Comparison of ENCODE assay signal across 38 cellular contexts in genomic region chr5:83109380-83109779, GRCh38.
"Had no signal": no experiment of that assay in that cellular context is flagged by ENCODE, and none has a peak within 500 bp of the region (broad histone marks: within the 10 kb centered on the region; RNA-seq: fewer than 3 reads in every experiment).

No MANE protein-coding gene starts in this region.

- H3K4me3 ChIP-seq: adrenal gland, ascending aorta, body of pancreas, breast epithelium, cardiac muscle cell had no signal

- H3K9me3 Mint-ChIP-seq: activated naive CD4-positive, alpha-beta T cell treated with anti-CD3 and anti-CD28 coated beads, Interleukin-2, amount 50 U/mL, for 24 hours; activated T-cell treated with anti-CD3 and anti-CD28 coated beads, Interleukin-2, amount 50 U/mL, for 72 hours; central memory CD8-positive, alpha-beta T cell had no signal

- ATAC-seq: activated naive CD4-positive, alpha-beta T cell treated with anti-CD3 and anti-CD28 coated beads, Interleukin-2, amount 50 U/mL, for 72 hours; activated naive CD8-positive, alpha-beta T cell treated with anti-CD3 and anti-CD28 coated beads, Interleukin-2, amount 50 U/mL, for 24 hours; activated T-cell treated with anti-CD3 and anti-CD28 coated beads, Interleukin-2, amount 50 U/mL, for 4 hours; activated T-cell treated with anti-CD3 and anti-CD28 coated beads, Interleukin-2, amount 50 U/mL, for 72 hours; activated T-helper 17 cell treated with anti-CD3 and anti-CD28 coated beads, Interleukin-2, amount 50 U/mL, for 72 hours; body of pancreas had no signal

- H3K4me3 Mint-ChIP-seq: activated naive CD4-positive, alpha-beta T cell treated with anti-CD3 and anti-CD28 coated beads for 36 hours; activated naive CD4-positive, alpha-beta T cell treated with anti-CD3 and anti-CD28 coated beads, Interleukin-2, amount 10 ng/mL, durations not matched to agents 7 days and 5 days; activated naive CD4-positive, alpha-beta T cell treated with anti-CD3 and anti-CD28 coated beads, Interleukin-2, amount 50 U/mL, for 24 hours; activated naive CD8-positive, alpha-beta T cell; activated naive CD8-positive, alpha-beta T cell treated with anti-CD3 and anti-CD28 coated beads for 36 hours; activated naive CD8-positive, alpha-beta T cell treated with anti-CD3 and anti-CD28 coated beads, Interleukin-2, amount 10 ng/mL, durations not matched to agents 7 days and 5 days; activated naive CD8-positive, alpha-beta T cell treated with anti-CD3 and anti-CD28 coated beads, Interleukin-2, amount 50 U/mL, for 24 hours; activated T-cell treated with anti-CD3 and anti-CD28 coated beads, Interleukin-2, amount 50 U/mL, for 24 hours; activated T-cell treated with anti-CD3 and anti-CD28 coated beads, Interleukin-2, amount 50 U/mL, for 4 hours; activated T-cell treated with anti-CD3 and anti-CD28 coated beads, Interleukin-2, amount 50 U/mL, for 72 hours; activated T-helper 1 cell treated with anti-CD3 and anti-CD28 coated beads, Interleukin-12 subunit alpha, Interleukin-12 subunit beta, Interleukin-2, Interleukin-4 antibody, amounts not matched to agents 30 ng/mL and 10 ng/mL and 1 ng/mL, durations not matched to agents 14 hours and 24 hours and 36 hours; activated T-helper 17 cell treated with anti-CD3 and anti-CD28 coated beads, Interleukin-2, amount 50 U/mL, for 72 hours; brain; central memory CD8-positive, alpha-beta T cell had no signal

- H3K27ac ChIP-seq: adrenal gland, ascending aorta, body of pancreas, brain microvascular endothelial cell, breast epithelium, cardiac muscle cell had no signal

- H3K9me3 ChIP-seq: ascending aorta had no signal

- H3K27me3 Mint-ChIP-seq: activated naive CD4-positive, alpha-beta T cell treated with anti-CD3 and anti-CD28 coated beads, Interleukin-2, amount 10 ng/mL, durations not matched to agents 7 days and 5 days; activated naive CD4-positive, alpha-beta T cell treated with anti-CD3 and anti-CD28 coated beads, Interleukin-2, amount 50 U/mL, for 24 hours; activated naive CD8-positive, alpha-beta T cell; activated naive CD8-positive, alpha-beta T cell treated with anti-CD3 and anti-CD28 coated beads for 36 hours; activated naive CD8-positive, alpha-beta T cell treated with anti-CD3 and anti-CD28 coated beads, Interleukin-2, amount 10 ng/mL, durations not matched to agents 7 days and 5 days; activated naive CD8-positive, alpha-beta T cell treated with anti-CD3 and anti-CD28 coated beads, Interleukin-2, amount 50 U/mL, for 24 hours; activated T-cell treated with anti-CD3 and anti-CD28 coated beads, Interleukin-2, amount 50 U/mL, for 24 hours; activated T-helper 17 cell treated with anti-CD3 and anti-CD28 coated beads, Interleukin-2, amount 50 U/mL, for 72 hours; central memory CD8-positive, alpha-beta T cell had no signal

- H3K36me3 ChIP-seq: adrenal gland, ascending aorta, brain microvascular endothelial cell, breast epithelium had no signal

- DNase-seq: activated effector memory CD4-positive, alpha-beta T cell treated with anti-CD3 and anti-CD28 coated beads, Interleukin-2, amount 50 U/mL, for 16 hours; activated effector memory CD4-positive, alpha-beta T cell treated with Interleukin-2 at 50 U/mL for 16 hours; activated gamma-delta T cell; activated gamma-delta T cell treated with Interleukin-2 at 50 U/mL for 16 hours; activated naive CD4-positive, alpha-beta T cell; activated naive CD4-positive, alpha-beta T cell treated with anti-CD3 and anti-CD28 coated beads for 36 hours; activated naive CD4-positive, alpha-beta T cell treated with anti-CD3 and anti-CD28 coated beads, Interleukin-2, amount 10 ng/mL, durations not matched to agents 7 days and 5 days; activated naive CD4-positive, alpha-beta T cell treated with anti-CD3 and anti-CD28 coated beads, Interleukin-2, amount 50 U/mL, for 16 hours; activated naive CD4-positive, alpha-beta T cell treated with Interleukin-2 at 50 U/mL for 16 hours; activated naive CD8-positive, alpha-beta T cell treated with anti-CD3 and anti-CD28 coated beads for 36 hours; activated naive CD8-positive, alpha-beta T cell treated with anti-CD3 and anti-CD28 coated beads, Interleukin-2, amount 10 ng/mL, durations not matched to agents 7 days and 5 days; activated naive CD8-positive, alpha-beta T cell treated with anti-CD3 and anti-CD28 coated beads, Interleukin-2, amount 50 U/mL, for 24 hours; activated T-cell treated with anti-CD3 and anti-CD28 coated beads, Interleukin-2, amount 50 U/mL, for 1 hour; activated T-cell treated with anti-CD3 and anti-CD28 coated beads, Interleukin-2, amount 50 U/mL, for 24 hours; activated T-cell treated with anti-CD3 and anti-CD28 coated beads, Interleukin-2, amount 50 U/mL, for 4 hours; activated T-cell treated with anti-CD3 and anti-CD28 coated beads, Interleukin-2, amount 50 U/mL, for 48 hours; activated T-cell treated with anti-CD3 and anti-CD28 coated beads, Interleukin-2, amount 50 U/mL, for 72 hours; adrenal gland; amniotic stem cell; amygdala; anterior cingulate cortex; aorta; body of pancreas; brain microvascular endothelial cell; caudate nucleus; central memory CD4-positive, alpha-beta T cell; cerebellar nuclear complex had no signal

- H3K27ac Mint-ChIP-seq: activated naive CD4-positive, alpha-beta T cell treated with anti-CD3 and anti-CD28 coated beads for 36 hours; activated naive CD4-positive, alpha-beta T cell treated with anti-CD3 and anti-CD28 coated beads, Interleukin-2, amount 10 ng/mL, durations not matched to agents 7 days and 5 days; activated naive CD4-positive, alpha-beta T cell treated with anti-CD3 and anti-CD28 coated beads, Interleukin-2, amount 50 U/mL, for 24 hours; activated naive CD4-positive, alpha-beta T cell treated with anti-CD3 and anti-CD28 coated beads, Interleukin-2, amount 50 U/mL, for 72 hours; activated naive CD8-positive, alpha-beta T cell; activated naive CD8-positive, alpha-beta T cell treated with anti-CD3 and anti-CD28 coated beads for 36 hours; activated naive CD8-positive, alpha-beta T cell treated with anti-CD3 and anti-CD28 coated beads, Interleukin-2, amount 10 ng/mL, durations not matched to agents 7 days and 5 days; activated naive CD8-positive, alpha-beta T cell treated with anti-CD3 and anti-CD28 coated beads, Interleukin-2, amount 50 U/mL, for 24 hours; activated T-cell treated with anti-CD3 and anti-CD28 coated beads, Interleukin-2, amount 50 U/mL, for 24 hours; activated T-helper 1 cell treated with anti-CD3 and anti-CD28 coated beads, Interleukin-12 subunit alpha, Interleukin-12 subunit beta, Interleukin-2, Interleukin-4 antibody, amounts not matched to agents 30 ng/mL and 10 ng/mL and 1 ng/mL, durations not matched to agents 14 hours and 24 hours and 36 hours; activated T-helper 17 cell treated with anti-CD3 and anti-CD28 coated beads, Interleukin-2, amount 50 U/mL, for 72 hours; activated T-helper 2 cell treated with anti-CD3 and anti-CD28 coated beads, Interferon-gamma antibody, Interleukin-2, Interleukin-4, amounts not matched to agents 10 μg/mL and 5 μg/mL and 100 μg/mL, durations not matched to agents 14 hours and 24 hours and 36 hours; brain had no signal

- H3K4me1 Mint-ChIP-seq: activated naive CD4-positive, alpha-beta T cell treated with anti-CD3 and anti-CD28 coated beads, Interleukin-2, amount 10 ng/mL, durations not matched to agents 7 days and 5 days; activated naive CD4-positive, alpha-beta T cell treated with anti-CD3 and anti-CD28 coated beads, Interleukin-2, amount 50 U/mL, for 24 hours; activated naive CD8-positive, alpha-beta T cell treated with anti-CD3 and anti-CD28 coated beads for 36 hours; activated naive CD8-positive, alpha-beta T cell treated with anti-CD3 and anti-CD28 coated beads, Interleukin-2, amount 10 ng/mL, durations not matched to agents 7 days and 5 days; activated naive CD8-positive, alpha-beta T cell treated with anti-CD3 and anti-CD28 coated beads, Interleukin-2, amount 50 U/mL, for 24 hours; activated T-helper 17 cell treated with anti-CD3 and anti-CD28 coated beads, Interleukin-2, amount 50 U/mL, for 72 hours; brain had no signal
